16 cellular contexts compared by ENCODE assay signal in genomic region chr10:10959666-10960065, GRCh38. TPM values are rescaled to one million over a fixed set of nuclear protein-coding genes. Genes with fewer than 3 reads are reported as not detected.
DNase-seq lines count a peak whose midpoint lies in the region; ATAC-seq and TF ChIP-seq lines count a peak whose summit lies in the region.
"Had no signal": no experiment of that assay in that cellular context is flagged by ENCODE, and none has a peak within 500 bp of the region (broad histone marks: within the 10 kb centered on the region; RNA-seq: fewer than 3 reads in every experiment).

No MANE protein-coding gene starts in this region.

- H3K4me3 Mint-ChIP-seq in neural progenitor cell: no peak overlapping the region
- H3K4me3 Mint-ChIP-seq: activated naive CD4-positive, alpha-beta T cell treated with anti-CD3 and anti-CD28 coated beads for 36 hours; stimulated activated naive B cell treated with anti-CD40 and anti-IgM and Interleukin-4, amounts not matched to agents 10 μg/mL and 1 μg/mL and 100 μg/mL, for 72 hours; type B pancreatic cell had no signal

- no peak for DNase-seq in neural progenitor cell (ENCODE audit: low spot score)
- DNase-seq in NCI-H345 treated with DMSO at 0.1 percent for 48 hours (lab: John Stamatoyannopoulos, UW; ENCODE audit: unreplicated experiment): no peak
- no peak for DNase-seq in stimulated activated naive CD4-positive, alpha-beta T cell (lab: John Stamatoyannopoulos, UW)
- no peak for DNase-seq in NAMALWA (ENCODE audit: low spot score)
- DNase-seq in GM23248: no peak
- DNase-seq: activated CD4-positive, alpha-beta T cell treated with anti-CD3 and anti-CD28 coated beads, Interleukin-2, amount 50 U/mL, for 1 hour; activated naive CD4-positive, alpha-beta T cell treated with anti-CD3 and anti-CD28 coated beads for 36 hours; foreskin fibroblast; NCI-H1436; NCI-H345; NK-92 treated with Interleukin-12 subunit alpha and Interleukin-12 subunit beta, amount 100 ng/mL, for 24 hours; stimulated activated naive B cell treated with anti-CD40 and anti-IgM and Interleukin-4, amounts not matched to agents 10 μg/mL and 1 μg/mL and 100 μg/mL, for 72 hours had no signal

- H3K9ac ChIP-seq in neural progenitor cell (no peak overlapping the region), GM23248 (no peak overlapping the region)

- H3K27ac ChIP-seq in neural progenitor cell: no peak overlapping the region
- no peak overlapping the region for H3K27ac ChIP-seq in GM23248

- H3K4me1 ChIP-seq in neural progenitor cell (no peaks in the 10 kb centered on the region), GM23248 (ENCODE audit: insufficient read depth) (no peaks in the 10 kb centered on the region)

- no peaks in the 10 kb centered on the region for H3K9me3 ChIP-seq in neural progenitor cell (ENCODE audit: low read depth)
- H3K9me3 ChIP-seq in GM23248 (ENCODE audit: low read depth): no peaks in the 10 kb centered on the region

- H2AFZ ChIP-seq in neural progenitor cell (replicated peaks): no peak overlapping the region
- no peak overlapping the region for H2AFZ ChIP-seq in GM23248

- in situ Hi-C loops in GM23248 (cut with MboI): no loop called here

- WGBS in GM23248 (ENCODE audit: low coverage in 1 of 2, low lambda C conversion rate in 2 of 2, missing lambda C conversion rate in 2 of 2), 2 experiments: 68 to 69% methylated on average over 3 of the region's 3 CpGs

- H3F3A ChIP-seq in neural progenitor cell (ENCODE audit: low read depth) (no peaks in the 10 kb centered on the region), GM23248 (ENCODE audit: insufficient read depth) (no peaks in the 10 kb centered on the region)

- H3K27ac Mint-ChIP-seq in neural progenitor cell: peak overlapping the region; percentile 50
- H3K27ac Mint-ChIP-seq: activated naive CD4-positive, alpha-beta T cell treated with anti-CD3 and anti-CD28 coated beads for 36 hours; type B pancreatic cell had no signal

- H4K20me1 ChIP-seq in neural progenitor cell (ENCODE audit: low read depth) (no peaks in the 10 kb centered on the region), GM23248 (ENCODE audit: insufficient read depth) (no peaks in the 10 kb centered on the region)

- peaks cover 3% of the 10 kb centered on the region for H3K27me3 Mint-ChIP-seq in neural progenitor cell (ENCODE audit: insufficient read depth, low read depth)

- H3K4me2 ChIP-seq in neural progenitor cell (no peak overlapping the region), GM23248 (ENCODE audit: unreplicated experiment) (no peak overlapping the region)

- H3K27me3 ChIP-seq in neural progenitor cell (no peaks in the 10 kb centered on the region), GM23248 (replicated peaks; ENCODE audit: insufficient read depth) (no peaks in the 10 kb centered on the region; the same call in 1 of the 2 replicates)

- H3K36me3 ChIP-seq in neural progenitor cell: no peaks in the 10 kb centered on the region
- no peaks in the 10 kb centered on the region for H3K36me3 ChIP-seq in GM23248 (ENCODE audit: low read depth)

- TF ChIP-seq CTCF in neural progenitor cell (IDR thresholded peaks at IDR 0.05): no peak

- H3K9me3 Mint-ChIP-seq in neural progenitor cell: no peaks in the 10 kb centered on the region
- H3K9me3 Mint-ChIP-seq: activated naive CD4-positive, alpha-beta T cell treated with anti-CD3 and anti-CD28 coated beads for 36 hours; stimulated activated naive B cell treated with anti-CD40 and anti-IgM and Interleukin-4, amounts not matched to agents 10 μg/mL and 1 μg/mL and 100 μg/mL, for 72 hours; type B pancreatic cell had no signal

- ATAC-seq in GM18520 (IDR thresholded peaks at IDR 0.05; ENCODE audit: unreplicated experiment) (peak; percentile 93), GM21367 (IDR thresholded peaks at IDR 0.05; ENCODE audit: unreplicated experiment) (peak; percentile 84), HG02973 (IDR thresholded peaks at IDR 0.05; ENCODE audit: unreplicated experiment) (peak; percentile 42)
- ATAC-seq: stimulated activated naive B cell treated with anti-CD40 and anti-IgM and Interleukin-4, amounts not matched to agents 10 μg/mL and 1 μg/mL and 100 μg/mL, for 72 hours had no signal

- no peaks in the 10 kb centered on the region for H3K36me3 Mint-ChIP-seq in neural progenitor cell
- H3K36me3 Mint-ChIP-seq: stimulated activated naive B cell treated with anti-CD40 and anti-IgM and Interleukin-4, amounts not matched to agents 10 μg/mL and 1 μg/mL and 100 μg/mL, for 72 hours; type B pancreatic cell had no signal

- H3K4me3 ChIP-seq in neural progenitor cell (no peak overlapping the region), GM23248 (no peak overlapping the region)

- peaks cover 23% of the 10 kb centered on the region for H3K4me1 Mint-ChIP-seq in neural progenitor cell
- H3K4me1 Mint-ChIP-seq: stimulated activated naive B cell treated with anti-CD40 and anti-IgM and Interleukin-4, amounts not matched to agents 10 μg/mL and 1 μg/mL and 100 μg/mL, for 72 hours had no signal

- no peaks in the 10 kb centered on the region for H3K9me2 ChIP-seq in GM23248 (ENCODE audit: insufficient read depth)

- H3K79me2 ChIP-seq in neural progenitor cell (ENCODE audit: low read depth) (no peaks in the 10 kb centered on the region), GM23248 (ENCODE audit: insufficient read depth) (no peaks in the 10 kb centered on the region)

RNA-seq across cellular contexts. Expression of gene CELF2, which starts 58.0 kb away (rescaled TPM):
- 31.6 and 33.8 TPM in 2 replicates for total RNA-seq in neural progenitor cell (ENCODE audit: low replicate concordance)
- 10.6 and 14.4 TPM in 2 replicates for total RNA-seq in GM23248 (2014; rRNA removed; shearing (Covaris generic))
- 26.5 and 27.5 TPM in 2 replicates for polyA plus RNA-seq in GM23248 (2016; fragmentation: Nextera tagmentation; extraction: Ambion mirVana)

Comparison
In these comparisons a context has a peak if more than half of its experiments do, and no peak if none do; other contexts are left out.
1. ATAC-seq: peak in every context shown above with its lines; median percentile 93 in GM18520; 84 in GM21367; 42 in HG02973.